ENCODE assay signal across 25 cellular contexts in the genomic region with DNA sequence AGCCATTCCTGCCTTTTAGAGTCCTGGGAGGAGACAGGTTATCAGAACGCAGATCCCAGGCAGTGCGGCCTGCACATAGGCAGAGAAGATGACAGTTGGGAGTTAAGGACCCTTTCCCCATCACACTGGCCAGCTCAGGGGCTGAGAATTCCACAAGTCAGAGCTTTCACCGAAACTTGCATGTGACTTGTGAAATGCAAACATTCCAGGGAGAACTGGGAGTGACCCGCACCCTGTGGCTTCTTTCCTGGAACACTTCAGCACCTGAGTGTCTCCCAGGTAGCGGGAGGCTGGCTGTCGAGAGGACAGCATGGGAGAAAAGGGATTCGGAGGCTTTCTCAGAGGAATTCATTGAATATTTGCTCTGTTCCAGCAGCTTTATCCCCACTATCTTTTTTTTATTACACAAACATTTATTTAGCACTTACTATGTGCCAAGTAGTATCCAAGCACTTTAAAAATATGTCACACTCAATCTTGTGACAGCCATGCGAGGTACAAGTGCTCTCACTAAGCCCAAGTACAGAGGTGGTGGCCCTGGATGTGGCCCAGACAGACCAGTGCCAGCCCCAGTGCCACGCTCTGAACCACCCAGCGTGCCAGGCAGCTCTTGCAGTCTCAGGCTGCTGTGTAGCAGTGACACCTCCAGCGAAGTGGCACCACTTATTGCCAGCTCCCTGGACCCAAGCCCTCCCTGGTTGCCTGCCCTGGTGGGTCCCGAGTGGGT.
DNase-seq lines count a peak whose midpoint lies in the region; ATAC-seq, FAIRE-seq and TF ChIP-seq lines count a peak whose summit lies in the region.
"Had no signal": no experiment of that assay in that cellular context is flagged by ENCODE, and none has a peak within 500 bp of the region (broad histone marks: within the 10 kb centered on the region; RNA-seq: fewer than 3 reads in every experiment).

No MANE protein-coding gene starts in this region.

- intact Hi-C loops in Right ventricle myocardium superior (cut with DNase I) (loop anchor here (10.0 kb wide), 1 partner anchor 209 kb away; the partner anchor contains the start of gene RS1), thyroid gland (cut with DNase I) (no loop called here)

- H3K27me3 ChIP-seq in thyroid gland: no peaks in the 10 kb centered on the region

- H3K27ac ChIP-seq in thyroid gland: no peak overlapping the region
- H3K27ac ChIP-seq: KMS-11 had no signal

- H3K9me3 ChIP-seq in thyroid gland: no peaks in the 10 kb centered on the region

- no peak for TF ChIP-seq POLR2A in thyroid gland (IDR thresholded peaks at IDR 0.05)

- DNase-seq in RCC 7860 (ENCODE audit: low spot score) (peak; percentile 56), Right ventricle myocardium superior (peak; percentile 80), kidney tubule cell (ENCODE audit: low spot score) (peak; percentile 63), thyroid gland (peak; percentile 65 to 71), EL (no peak), NCI-H69 (lab: John Stamatoyannopoulos, UW) (no peak)
- DNase-seq: activated CD4-positive, alpha-beta T cell treated with anti-CD3 and anti-CD28 coated beads, Interleukin-2, amount 10 ng/mL, durations not matched to agents 7 days and 5 days; activated CD8-positive, alpha-beta memory T cell treated with anti-CD3 and anti-CD28 coated beads, Interleukin-2, amount 10 ng/mL, durations not matched to agents 7 days and 5 days; activated naive CD4-positive, alpha-beta T cell treated with anti-CD3 and anti-CD28 coated beads, Interleukin-2, amount 10 ng/mL, durations not matched to agents 7 days and 5 days; amygdala; caudate nucleus; dermis blood vessel endothelial cell; MV-4-11; naive B cell; NCI-H1694; NCI-H2171; NCI-H524; stimulated activated CD4-positive, alpha-beta T cell treated with anti-CD3 and anti-CD28 coated beads, Interleukin-2, amount 100 ng/mL, for 48 hours had no signal

- peak; percentile 70 for FAIRE-seq in RCC 7860 (lab: Jason Lieb, UNC)
- FAIRE-seq: D721Med had no signal

- no peak overlapping the region for H3K4me3 ChIP-seq in thyroid gland (replicated peaks in 1 of 3)
- H3K4me3 ChIP-seq: smooth muscle cell had no signal

- H3K36me3 ChIP-seq in thyroid gland: no peaks in the 10 kb centered on the region

- H3K4me1 ChIP-seq in thyroid gland: peaks cover 0 to 17% of the 10 kb centered on the region in 2 donors

- WGBS in thyroid gland, 2 donors: 16 to 28% methylated on average over 6 to 9 of the region's 12 CpGs

- ATAC-seq in Right ventricle myocardium superior (ENCODE audit: poor library complexity) (peak; percentile 61), GM19023 (IDR thresholded peaks at IDR 0.05; ENCODE audit: unreplicated experiment) (no peak), HG03460 (IDR thresholded peaks at IDR 0.05; ENCODE audit: unreplicated experiment) (no peak)
- ATAC-seq: activated CD8-positive, alpha-beta memory T cell treated with anti-CD3 and anti-CD28 coated beads, Interleukin-2, amount 10 ng/mL, durations not matched to agents 7 days and 5 days; SK-N-SH treated with all-trans-retinoic acid at 6 μM for 48 hours; stimulated activated memory B cell treated with anti-CD40 and anti-IgM and Interleukin-4, amounts not matched to agents 10 μg/mL and 1 μg/mL and 100 μg/mL, for 72 hours had no signal

- TF ChIP-seq CTCF in thyroid gland (IDR thresholded peaks at IDR 0.05): no peak

Comparison
In these comparisons a context has a peak if more than half of its experiments do, and no peak if none do; other contexts are left out.
1. DNase-seq: peak in RCC 7860 (single experiment), Right ventricle myocardium superior (single experiment), kidney tubule cell (single experiment) and thyroid gland (2 of 2); none in EL (single experiment) and NCI-H69 (single experiment).